Comparison of ENCODE assay signal across 24 cellular contexts in the genomic region with DNA sequence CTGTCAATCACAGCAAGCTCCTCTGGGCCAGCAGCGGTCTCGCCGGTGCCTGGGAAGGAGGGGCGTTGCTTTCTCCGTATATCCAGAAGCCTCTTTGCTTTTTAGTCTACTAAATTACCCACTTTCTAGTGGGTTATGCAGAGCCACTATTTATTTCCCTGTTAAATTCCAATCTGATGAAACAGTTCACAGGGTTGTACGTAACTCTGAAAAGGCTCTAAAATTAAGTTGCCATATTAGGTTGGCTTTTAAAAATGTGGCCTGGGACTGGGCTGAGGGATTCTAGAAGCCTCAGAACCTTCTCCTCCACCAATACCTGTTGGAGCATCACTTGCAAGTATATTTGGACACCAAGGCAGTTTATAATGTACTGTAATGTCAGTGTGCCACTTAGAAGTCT. TPM values are rescaled to one million over a fixed set of nuclear protein-coding genes. Genes with fewer than 3 reads are reported as not detected.
DNase-seq lines count a peak whose midpoint lies in the region; ATAC-seq and TF ChIP-seq lines count a peak whose summit lies in the region.
"Had no signal": no experiment of that assay in that cellular context is flagged by ENCODE, and none has a peak within 500 bp of the region (broad histone marks: within the 10 kb centered on the region; RNA-seq: fewer than 3 reads in every experiment).

No MANE protein-coding gene starts in this region.

- no peak overlapping the region for H3K27ac Mint-ChIP-seq in mesothelial cell of epicardium
- H3K27ac Mint-ChIP-seq: activated naive CD4-positive, alpha-beta T cell treated with anti-CD3 and anti-CD28 coated beads, Interleukin-2, amount 50 U/mL, for 24 hours; activated T-cell treated with anti-CD3 and anti-CD28 coated beads, Interleukin-2, amount 50 U/mL, for 24 hours; naive thymus-derived CD4-positive, alpha-beta T cell had no signal

- BruUV-seq in PC-9 (replicated peaks; lab: Mats Ljungman, UMichigan), result no TSS peak

- H3K9me2 ChIP-seq in PC-9 (ENCODE audit: insufficient read depth), result no peaks in the 10 kb centered on the region

- H3K4me2 ChIP-seq in PC-9 (peak overlapping the region; percentile 63), osteoblast (ENCODE audit: insufficient read depth, low read length) (peak overlapping the region; percentile 47)
- H3K4me2 ChIP-seq: BLaER1 treated with 17β-estradiol and CSF1 and Interleukin-3, amounts not matched to agents 10 nM and 100 nM had no signal

- CTCF ChIA-PET in PC-9 (lab: Charles Lee), result interaction anchor here (0.6 kb wide), 1 partner anchor 11 kb away, joined by 4 read pairs; no protein-coding TSS in a partner anchor

- H3K36me3 ChIP-seq in PC-9 (ENCODE audit: low read depth) (peaks cover 4% of the 10 kb centered on the region; the same call in 1 of the 2 replicates), osteoblast (ENCODE audit: insufficient read depth, low read length) (no peaks in the 10 kb centered on the region)
- H3K36me3 ChIP-seq: BLaER1 treated with 17β-estradiol and CSF1 and Interleukin-3, amounts not matched to agents 10 nM and 100 nM; MG63; prostate gland; suprapubic skin had no signal

- H3K4me3 ChIP-seq in PC-9 (peak overlapping the region; percentile 27; the same call in 1 of the 2 replicates), epithelial cell of esophagus (ENCODE audit: low read length) (no peak overlapping the region), osteoblast (ENCODE audit: insufficient read depth, low read length) (no peak overlapping the region)
- H3K4me3 ChIP-seq: BLaER1 treated with 17β-estradiol and CSF1 and Interleukin-3, amounts not matched to agents 10 nM and 100 nM; MG63; prostate gland; suprapubic skin had no signal

- no peak for ATAC-seq in HG03469 (IDR thresholded peaks at IDR 0.05; ENCODE audit: unreplicated experiment)
- ATAC-seq: naive thymus-derived CD4-positive, alpha-beta T cell had no signal

- no peak overlapping the region for H3K4me3 Mint-ChIP-seq in mesothelial cell of epicardium
- H3K4me3 Mint-ChIP-seq: activated naive CD4-positive, alpha-beta T cell treated with anti-CD3 and anti-CD28 coated beads, Interleukin-2, amount 50 U/mL, for 24 hours; activated T-cell treated with anti-CD3 and anti-CD28 coated beads, Interleukin-2, amount 50 U/mL, for 24 hours; naive thymus-derived CD4-positive, alpha-beta T cell had no signal

- intact Hi-C loops in PC-9 (cut with micrococcal nuclease; ENCODE audit: unreplicated experiment), result loop anchor here (2.0 kb wide), 1 partner anchor 44 kb away; no protein-coding TSS in a partner anchor

- peaks cover 10% of the 10 kb centered on the region for H3K4me1 Mint-ChIP-seq in mesothelial cell of epicardium
- H3K4me1 Mint-ChIP-seq: activated naive CD4-positive, alpha-beta T cell treated with anti-CD3 and anti-CD28 coated beads, Interleukin-2, amount 50 U/mL, for 24 hours; naive thymus-derived CD4-positive, alpha-beta T cell had no signal

- TF ChIP-seq CTCF in PC-9 (conservative IDR thresholded peaks at IDR 0.05) (no peak), epithelial cell of esophagus (IDR thresholded peaks at IDR 0.05; ENCODE audit: insufficient read depth, low read depth, low read length, missing control alignments) (no peak), osteoblast (IDR thresholded peaks at IDR 0.05; ENCODE audit: extremely low read depth, low read depth, low read length) (no peak), mesothelial cell of epicardium (IDR thresholded peaks at IDR 0.05; ENCODE audit: unreplicated experiment) (no peak), GM13976 (IDR thresholded peaks at IDR 0.05; ENCODE audit: borderline replicate concordance, control extremely low read depth, extremely low read depth, insufficient read depth, missing control alignments) (no peak)

- H3K9me3 ChIP-seq in PC-9 (ENCODE audit: insufficient read depth, low read depth) (peaks cover 8% of the 10 kb centered on the region; the same call in 1 of the 2 replicates), osteoblast (ENCODE audit: low read depth, low read length) (no peaks in the 10 kb centered on the region)
- H3K9me3 ChIP-seq: prostate gland, suprapubic skin had no signal

- peaks cover 7% of the 10 kb centered on the region for H3K36me3 Mint-ChIP-seq in mesothelial cell of epicardium

- in situ Hi-C loops in GM13976 (cut with MboI; ENCODE audit: low sequenced_read_pairs, unreplicated experiment), result no loop called here

- no peaks in the 10 kb centered on the region for H3K27me3 Mint-ChIP-seq in mesothelial cell of epicardium (ENCODE audit: low read depth)

- POLR2A ChIA-PET in PC-9 (lab: Charles Lee; ENCODE audit: unreplicated experiment), result no interaction called here

- H3K27ac ChIP-seq in PC-9 (peak overlapping the region; percentile 98), osteoblast (ENCODE audit: low read depth, low read length) (peak overlapping the region; percentile 33)
- H3K27ac ChIP-seq: BLaER1 treated with 17β-estradiol and CSF1 and Interleukin-3, amounts not matched to agents 10 nM and 100 nM; prostate gland; VCaP had no signal

- no peaks in the 10 kb centered on the region for H4K20me1 ChIP-seq in PC-9 (ENCODE audit: insufficient read depth)
- no peaks in the 10 kb centered on the region for H4K20me1 ChIP-seq in osteoblast (ENCODE audit: insufficient read depth, low read length)
- H4K20me1 ChIP-seq: BLaER1 treated with 17β-estradiol and CSF1 and Interleukin-3, amounts not matched to agents 10 nM and 100 nM had no signal

- H3K4me1 ChIP-seq in PC-9 (replicated peaks; ENCODE audit: insufficient read depth) (peaks cover 55% of the 10 kb centered on the region), osteoblast (ENCODE audit: insufficient read depth, low read length) (peaks cover 31% of the 10 kb centered on the region)
- H3K4me1 ChIP-seq: BLaER1 treated with 17β-estradiol and CSF1 and Interleukin-3, amounts not matched to agents 10 nM and 100 nM; prostate gland had no signal

- peaks cover 15% of the 10 kb centered on the region for H3K9me3 Mint-ChIP-seq in mesothelial cell of epicardium
- H3K9me3 Mint-ChIP-seq: activated naive CD4-positive, alpha-beta T cell treated with anti-CD3 and anti-CD28 coated beads, Interleukin-2, amount 50 U/mL, for 24 hours had no signal

- no peaks in the 10 kb centered on the region for H3K27me3 ChIP-seq in PC-9 (ENCODE audit: insufficient read depth, low read depth)
- H3K27me3 ChIP-seq in osteoblast (ENCODE audit: insufficient read depth, low read length), result no peaks in the 10 kb centered on the region
- H3K27me3 ChIP-seq: BLaER1 treated with 17β-estradiol and CSF1 and Interleukin-3, amounts not matched to agents 10 nM and 100 nM; MG63 had no signal

- H3K79me2 ChIP-seq in PC-9 (ENCODE audit: low read depth) (no peaks in the 10 kb centered on the region), osteoblast (ENCODE audit: insufficient read depth, low read length) (no peaks in the 10 kb centered on the region)

- no peak overlapping the region for H2AFZ ChIP-seq in PC-9
- peak overlapping the region; percentile 37 for H2AFZ ChIP-seq in osteoblast (ENCODE audit: low read length)

- peak; percentile 23 for DNase-seq in A172 (ENCODE audit: low spot score)
- peak in 1 of 2 experiments; percentile 48 for DNase-seq in PC-9
- peak; percentile 53 for DNase-seq in epithelial cell of esophagus (ENCODE audit: low read depth)
- DNase-seq in osteoblast (ENCODE audit: insufficient read length, low spot score, missing footprints), result no peak
- no peak for DNase-seq in mesothelial cell of epicardium (ENCODE audit: low spot score in 2 of 2, unreplicated experiment in 2 of 2)
- DNase-seq in GM13976 (ENCODE audit: low spot score), result no peak
- DNase-seq in activated T-cell treated with anti-CD3 and anti-CD28 coated beads for 4 hours, result no peak
- DNase-seq: 8988T; activated CD4-positive, alpha-beta T cell treated with anti-CD3 and anti-CD28 coated beads, Interleukin-2, amount 50 U/mL, for 48 hours; activated T-cell treated with anti-CD3 and anti-CD28 coated beads, Interleukin-2, amount 50 U/mL, for 24 hours; erythroblast; MG63; naive thymus-derived CD4-positive, alpha-beta T cell; NCI-H1694 treated with DMSO at 0.1 percent for 48 hours; T-helper 1 cell had no signal

- H3F3A ChIP-seq in PC-9 (ENCODE audit: insufficient read depth, low read depth), result peaks cover 59% of the 10 kb centered on the region

RNA-seq across cellular contexts. Expression of gene MARCHF10, which starts 27.2 kb away (rescaled TPM):
- total RNA-seq in A172 (2014; rRNA removed; shearing (Covaris generic)), result 0.19 TPM in 1 of 2 replicates, not detected in the other
- 8.0 and 9.6 TPM in 2 replicates for total RNA-seq in PC-9 (2021)
- under 0.01 TPM in 1 of 2 replicates, not detected in the other for total RNA-seq in osteoblast
- total RNA-seq in mesothelial cell of epicardium, result 0.18 to 1.1 TPM (median 0.53 TPM) in 3 replicates
- total RNA-seq: dermis microvascular lymphatic vessel endothelial cell, liver, Right ventricle myocardium inferior, suprapubic skin had no signal

Comparison
In these comparisons a context has a peak if more than half of its experiments do, and no peak if none do; other contexts are left out.
1. DNase-seq: peak in A172 (single experiment) and epithelial cell of esophagus (single experiment); none in osteoblast (single experiment), mesothelial cell of epicardium (0 of 2), GM13976 (single experiment) and activated T-cell treated with anti-CD3 and anti-CD28 coated beads for 4 hours (single experiment).